In genomic region chr9:17725399-17726010, GRCh38 we compare ENCODE assay signal across 19 cellular contexts.
DNase-seq lines count a peak whose midpoint lies in the region; ATAC-seq, FAIRE-seq and TF ChIP-seq lines count a peak whose summit lies in the region.
"Had no signal": no experiment of that assay in that cellular context is flagged by ENCODE, and none has a peak within 500 bp of the region (broad histone marks: within the 10 kb centered on the region; RNA-seq: fewer than 3 reads in every experiment).

No MANE protein-coding gene starts in this region.

- CTCF ChIA-PET in H1 (lab: Charles Lee; ENCODE audit: partially characterized antibody) = interaction anchor here (0.6 to 1.1 kb wide), 3 partner anchors 128 to 819 kb away, joined by 3 to 4 read pairs (median 3); no protein-coding TSS in a partner anchor

- no peak overlapping the region for H2BK5ac ChIP-seq in H1 (ENCODE audit: low read depth, low read length)

- no peaks in the 10 kb centered on the region for H3K36me3 ChIP-seq in H1 (ENCODE audit: control insufficient read depth in 2 of 4, insufficient read depth in 4 of 4, low read length in 3 of 4)

- no peak overlapping the region for H3K23ac ChIP-seq in H1 (ENCODE audit: insufficient read length)

- no peak overlapping the region for H3K9ac ChIP-seq in H1 (replicated peaks in 1 of 4; ENCODE audit: extremely low read depth in 1 of 4, low read depth in 3 of 4, low read length in 3 of 4)

- no peak for FAIRE-seq in H1 (lab: Jason Lieb, UNC)

- no peak overlapping the region for H2BK12ac ChIP-seq in H1 (ENCODE audit: low read depth, low read length)

- no peak overlapping the region for H2BK120ac ChIP-seq in H1 (replicated peaks; ENCODE audit: low read depth, low read length)

- no peak overlapping the region for H3K56ac ChIP-seq in H1 (replicated peaks; ENCODE audit: insufficient read length, low read depth, low read length)

- H4K8ac ChIP-seq in H1 (ENCODE audit: extremely low read depth, insufficient read depth, low read length) = no peak overlapping the region

- ATAC-seq in HG02885 (IDR thresholded peaks at IDR 0.05; ENCODE audit: poor library complexity, unreplicated experiment) = no peak
- ATAC-seq in GM21423 (IDR thresholded peaks at IDR 0.05; ENCODE audit: unreplicated experiment) = no peak
- ATAC-seq: CD8-positive, alpha-beta T cell had no signal

- H3K14ac ChIP-seq in H1 (ENCODE audit: insufficient read length) = no peak overlapping the region

- H4K20me1 ChIP-seq in H1 (replicated peaks in 1 of 2; ENCODE audit: control insufficient read depth in 1 of 2, insufficient read depth in 2 of 2, low read length in 2 of 2) = no peaks in the 10 kb centered on the region

- TF ChIP-seq CTCF in H1 (IDR thresholded peaks at IDR 0.05; ENCODE audit: control extremely low read depth in 1 of 3, insufficient read depth in 1 of 3, low read depth in 1 of 3, low read length in 3 of 3) = no peak

- peak overlapping the region; percentile 53; the same call in 1 of the 2 replicates for H2AK5ac ChIP-seq in H1 (ENCODE audit: low read depth, low read length)

- no peak overlapping the region for H2AFZ ChIP-seq in H1 (ENCODE audit: low read length)

- H3K4me3 ChIP-seq in H1 (ENCODE audit: extremely low read depth in 1 of 4, insufficient read depth in 2 of 4, low read depth in 3 of 4, low read length in 4 of 4) = no peak overlapping the region

- no peaks in the 10 kb centered on the region; the same call in 1 of the 2 replicates for H3K79me1 ChIP-seq in H1 (ENCODE audit: low read depth, low read length)

- TF ChIP-seq EP300 in H1 (IDR thresholded peaks at IDR 0.05; ENCODE audit: borderline replicate concordance in 1 of 2, low read depth in 2 of 2, low read length in 2 of 2) = no peak

- H3K4me1 ChIP-seq in H1 (replicated peaks in 1 of 4; ENCODE audit: control insufficient read depth in 3 of 4, insufficient read depth in 4 of 4, low read length in 3 of 4) = no peaks in the 10 kb centered on the region

- H3K79me2 ChIP-seq in H1 (ENCODE audit: control insufficient read depth in 1 of 2, insufficient read depth in 2 of 2, low read length in 2 of 2) = no peaks in the 10 kb centered on the region

- no peak overlapping the region for H4K91ac ChIP-seq in H1 (replicated peaks; ENCODE audit: insufficient read length, low read length)

- H4K5ac ChIP-seq in H1 (ENCODE audit: insufficient read length, low read depth, low read length) = no peak overlapping the region

- no peak overlapping the region for H3K4ac ChIP-seq in H1 (replicated peaks; ENCODE audit: insufficient read length, low read depth, low read length)

- WGBS in H1 (ENCODE audit: extremely low coverage in 1 of 2, insufficient coverage in 1 of 2, insufficient read length in 1 of 2, insufficient replicate concordance in 2 of 2, low coverage in 1 of 2, low lambda C conversion rate in 2 of 2, missing lambda C conversion rate in 1 of 2), 2 experiments = 88% methylated on average over 4 of the region's 4 CpGs; no CpG with 5 or more reads in 1 of the 2 experiments

- no peak overlapping the region for H3K4me2 ChIP-seq in H1 (ENCODE audit: insufficient read depth in 1 of 2, low read depth in 2 of 2, low read length in 2 of 2)

- no peak overlapping the region for H3K18ac ChIP-seq in H1 (ENCODE audit: extremely low read depth, low read length)

- DNase-seq in NCI-H1105 treated with DMSO at 0.1 percent for 48 hours (lab: John Stamatoyannopoulos, UW) (peak; percentile 12), NCI-H1105 (lab: John Stamatoyannopoulos, UW) (no peak), DMS 273 treated with DMSO at 0.1 percent for 48 hours (lab: John Stamatoyannopoulos, UW) (peak; percentile 12), NCI-H2196 treated with DMSO at 0.1 percent for 48 hours (lab: John Stamatoyannopoulos, UW; ENCODE audit: unreplicated experiment) (peak; percentile 31), H1 (ENCODE audit: low read depth in 1 of 2, low spot score in 2 of 2) (no peak)
- DNase-seq in activated naive CD4-positive, alpha-beta T cell treated with anti-CD3 and anti-CD28 coated beads, Interleukin-2, amount 50 U/mL, for 16 hours = no peak
- DNase-seq: 8988T; AML-193; CD8-positive, alpha-beta T cell; H9; HFFc6; KG1; NCI-H1417 treated with DMSO at 0.1 percent for 48 hours; NCI-H187; NCI-H2171; NCI-H526; Right ventricle myocardium superior had no signal

- TF ChIP-seq RAD21 in H1 (IDR thresholded peaks at IDR 0.05 in 1 of 2, conservative IDR thresholded peaks at IDR 0.05 in 1 of 2; ENCODE audit: low read depth in 2 of 2, low read length in 2 of 2) = no peak

- H3K27me3 ChIP-seq in H1 (replicated peaks in 1 of 4; ENCODE audit: control insufficient read depth in 3 of 4, extremely low read depth in 1 of 4, insufficient read depth in 3 of 4, low read length in 3 of 4) = no peaks in the 10 kb centered on the region

- no peak overlapping the region for H2BK15ac ChIP-seq in H1 (ENCODE audit: low read length)

- POLR2A ChIA-PET in H1 (lab: Charles Lee; ENCODE audit: partially characterized antibody) = no interaction called here

- no peaks in the 10 kb centered on the region for H3K23me2 ChIP-seq in H1 (ENCODE audit: low read depth, low read length)

- TF ChIP-seq POLR2A in H1 (IDR thresholded peaks at IDR 0.05; ENCODE audit: control extremely low read depth in 1 of 2, low read depth in 2 of 2, low read length in 2 of 2) = no peak

- H2BK20ac ChIP-seq in H1 (ENCODE audit: low read length) = no peak overlapping the region

- H3K27ac ChIP-seq in H1 (ENCODE audit: low read depth, low read length) = no peak overlapping the region

- peaks cover 0 to 4% of the 10 kb centered on the region in 2 experiments; a peak in 2 of 4 replicates for H3K9me3 ChIP-seq in H1 (ENCODE audit: insufficient read depth in 2 of 2, low read depth in 1 of 2, low read length in 1 of 2)

TF ChIP-seq in H1, 55 proteins besides CTCF, POLR2A, EP300 and RAD21:
- TF ChIP-seq RXRA (IDR thresholded peaks at IDR 0.05; ENCODE audit: insufficient read depth, low read depth, low read length) (no peak), POLR2AphosphoS5 (IDR thresholded peaks at IDR 0.05; ENCODE audit: low read depth, low read length) (no peak), KDM4A (IDR thresholded peaks at IDR 0.05; ENCODE audit: low read depth, low read length, severe bottlenecking) (no peak), SUZ12 (IDR thresholded peaks at IDR 0.05; ENCODE audit: low read length) (no peak), CTBP2 (IDR thresholded peaks at IDR 0.05; ENCODE audit: borderline replicate concordance, insufficient read depth, insufficient read length, low read length) (no peak), KDM5A (IDR thresholded peaks at IDR 0.05; ENCODE audit: low read length) (no peak), E2F6 (IDR thresholded peaks at IDR 0.05) (no peak), SP2 (IDR thresholded peaks at IDR 0.05; ENCODE audit: low read length) (no peak), JUND (IDR thresholded peaks at IDR 0.05; ENCODE audit: low read length) (no peak), PHF8 (conservative IDR thresholded peaks at IDR 0.05; ENCODE audit: low read depth, low read length) (no peak), CHD2 (IDR thresholded peaks at IDR 0.05; ENCODE audit: low read length) (no peak), BRCA1 (IDR thresholded peaks at IDR 0.05; ENCODE audit: low read depth, low read length) (no peak), NRF1 (IDR thresholded peaks at IDR 0.05; ENCODE audit: low read depth, low read length) (no peak), MAX (IDR thresholded peaks at IDR 0.05) (no peak), ATF2 (IDR thresholded peaks at IDR 0.05; ENCODE audit: low read length) (no peak)

Comparison
In these comparisons a context has a peak if more than half of its experiments do, and no peak if none do; other contexts are left out.
1. DNase-seq: peak in NCI-H1105 treated with DMSO at 0.1 percent for 48 hours (single experiment), DMS 273 treated with DMSO at 0.1 percent for 48 hours (single experiment) and NCI-H2196 treated with DMSO at 0.1 percent for 48 hours (single experiment); none in NCI-H1105 (single experiment), H1 (0 of 2) and activated naive CD4-positive, alpha-beta T cell treated with anti-CD3 and anti-CD28 coated beads, Interleukin-2, amount 50 U/mL, for 16 hours (single experiment).